Comparison of ENCODE assay signal across 8 cellular contexts in genomic region chr1:3610823-3611169, GRCh38. TPM values are rescaled to one million over a fixed set of nuclear protein-coding genes. Genes with fewer than 3 reads are reported as not detected.
DNase-seq lines count a peak whose midpoint lies in the region; ATAC-seq, FAIRE-seq and TF ChIP-seq lines count a peak whose summit lies in the region.

No MANE protein-coding gene starts in this region.

- TF ChIP-seq CTCF in tibial nerve (IDR thresholded peaks at IDR 0.05) = no peak

- H3K4me1 ChIP-seq in mesodermal cell (ENCODE audit: control insufficient read depth, insufficient read depth, low read length, poor library complexity, severe bottlenecking) (peaks cover 49% of the 10 kb centered on the region), tibial nerve (peaks cover 0 to 26% (median 16%) of the 10 kb centered on the region in 4 donors)

- H3K4me3 ChIP-seq in mesodermal cell (ENCODE audit: extremely low read depth, insufficient read depth, low read length, poor library complexity, severe bottlenecking) (peak overlapping the region; percentile 63), tibial nerve (peak overlapping the region; percentile 24 to 48 (median 35))

- no peaks in the 10 kb centered on the region for H3K9me3 Mint-ChIP-seq in activated naive CD4-positive, alpha-beta T cell treated with anti-CD3 and anti-CD28 coated beads, Interleukin-2, amount 10 ng/mL, durations not matched to agents 7 days and 5 days
- H3K9me3 Mint-ChIP-seq in central memory CD8-positive, alpha-beta T cell = no peaks in the 10 kb centered on the region

- no peak for DNase-seq in activated naive CD4-positive, alpha-beta T cell treated with anti-CD3 and anti-CD28 coated beads, Interleukin-2, amount 10 ng/mL, durations not matched to agents 7 days and 5 days
- no peak for DNase-seq in activated naive CD4-positive, alpha-beta T cell treated with Interleukin-2 at 50 U/mL for 16 hours
- DNase-seq in central memory CD8-positive, alpha-beta T cell (ENCODE audit: low spot score in 2 of 2) = no peak
- DNase-seq in tibial nerve (ENCODE audit: low spot score in 2 of 2) (no peak), RCC 7860 (ENCODE audit: low spot score) (no peak), substantia nigra (lab: John Stamatoyannopoulos, UW) (no peak)
- DNase-seq in activated effector memory CD4-positive, alpha-beta T cell treated with Interleukin-2 at 50 U/mL for 16 hours = no peak

- TF ChIP-seq POLR2A in tibial nerve (IDR thresholded peaks at IDR 0.05) = no peak

- ATAC-seq in central memory CD8-positive, alpha-beta T cell (replicated peaks; ENCODE audit: extremely low read depth, poor library complexity, severe bottlenecking) = no peak

- peaks cover 72% of the 10 kb centered on the region for H3K27me3 Mint-ChIP-seq in activated naive CD4-positive, alpha-beta T cell treated with anti-CD3 and anti-CD28 coated beads, Interleukin-2, amount 10 ng/mL, durations not matched to agents 7 days and 5 days
- H3K27me3 Mint-ChIP-seq in central memory CD8-positive, alpha-beta T cell = peaks cover 26% of the 10 kb centered on the region

- H3K27me3 ChIP-seq in tibial nerve = peaks cover 0 to 28% of the 10 kb centered on the region in 2 donors

- no peaks in the 10 kb centered on the region for H3K36me3 Mint-ChIP-seq in activated naive CD4-positive, alpha-beta T cell treated with anti-CD3 and anti-CD28 coated beads, Interleukin-2, amount 10 ng/mL, durations not matched to agents 7 days and 5 days
- peaks cover 2% of the 10 kb centered on the region for H3K36me3 Mint-ChIP-seq in central memory CD8-positive, alpha-beta T cell (ENCODE audit: insufficient read depth)

- TF ChIP-seq EP300 in tibial nerve (IDR thresholded peaks at IDR 0.05) = no peak

- 0% methylated on average over 8 to 18 of the region's 18 CpGs for WGBS in mesodermal cell (ENCODE audit: insufficient coverage in 2 of 2), 2 experiments
- 0% methylated on average over 7 to 8 of the region's 18 CpGs for WGBS in tibial nerve, 2 donors

- H3K27ac ChIP-seq in mesodermal cell (ENCODE audit: low read depth, low read length, severe bottlenecking) (peak overlapping the region; percentile 10), tibial nerve (no peak overlapping the region), substantia nigra (ENCODE audit: low read depth, low read length, poor library complexity, severe bottlenecking) (no peak overlapping the region)

- CTCF ChIA-PET in activated naive CD4-positive, alpha-beta T cell treated with anti-CD3 and anti-CD28 coated beads, Interleukin-2, amount 10 ng/mL, durations not matched to agents 7 days and 5 days (lab: Charles Lee) = interaction anchor here (1.6 kb wide), 1 partner anchor 8 kb away, joined by 5 read pairs; no protein-coding TSS in a partner anchor

- H3K27ac Mint-ChIP-seq in activated naive CD4-positive, alpha-beta T cell treated with anti-CD3 and anti-CD28 coated beads, Interleukin-2, amount 10 ng/mL, durations not matched to agents 7 days and 5 days = no peak overlapping the region
- no peak overlapping the region for H3K27ac Mint-ChIP-seq in central memory CD8-positive, alpha-beta T cell (ENCODE audit: low read depth)

- H3K36me3 ChIP-seq in mesodermal cell (ENCODE audit: control insufficient read depth, insufficient read depth, low read length) = no peaks in the 10 kb centered on the region
- no peaks in the 10 kb centered on the region for H3K36me3 ChIP-seq in tibial nerve

- H3K4me3 Mint-ChIP-seq in activated naive CD4-positive, alpha-beta T cell treated with anti-CD3 and anti-CD28 coated beads, Interleukin-2, amount 10 ng/mL, durations not matched to agents 7 days and 5 days = peak overlapping the region; percentile 31
- peak overlapping the region; percentile 78 for H3K4me3 Mint-ChIP-seq in central memory CD8-positive, alpha-beta T cell

- no peaks in the 10 kb centered on the region for H3K9me3 ChIP-seq in mesodermal cell (ENCODE audit: control insufficient read depth, low read length)
- H3K9me3 ChIP-seq in tibial nerve = no peaks in the 10 kb centered on the region

- H3K4me1 Mint-ChIP-seq in activated naive CD4-positive, alpha-beta T cell treated with anti-CD3 and anti-CD28 coated beads, Interleukin-2, amount 10 ng/mL, durations not matched to agents 7 days and 5 days = peaks cover 7% of the 10 kb centered on the region
- H3K4me1 Mint-ChIP-seq in central memory CD8-positive, alpha-beta T cell = peaks cover 8% of the 10 kb centered on the region

- no peak for FAIRE-seq in RCC 7860 (lab: Jason Lieb, UNC)

RNA-seq across cellular contexts. Expression of gene MEGF6, which starts 0.5 kb away (rescaled TPM):
- polyA plus RNA-seq in mesodermal cell (2013, experiment 1 of 2) = 17.0 TPM
- 16.3 TPM for polyA plus RNA-seq in mesodermal cell (2013, experiment 2 of 2)
- 10 to 100 TPM; 25.3 to 63.3 (median 42.8) TPM for total RNA-seq in tibial nerve

RNA-seq across cellular contexts. Expression of gene TPRG1L, which starts 14.0 kb away (rescaled TPM):
- 31.7 TPM for polyA plus RNA-seq in mesodermal cell (2013, experiment 1 of 2)
- 26.3 TPM for polyA plus RNA-seq in mesodermal cell (2013, experiment 2 of 2)
- 10 to 100 TPM; 26.7 to 39.8 (median 34.7) TPM for total RNA-seq in tibial nerve

RNA-seq across cellular contexts. Expression of gene WRAP73, which starts 39.1 kb away (rescaled TPM):
- polyA plus RNA-seq in mesodermal cell (2013, experiment 1 of 2) = 25.4 TPM
- 19.7 TPM for polyA plus RNA-seq in mesodermal cell (2013, experiment 2 of 2)
- total RNA-seq in tibial nerve = 10 to 100 TPM; 11.1 to 17.1 (median 12.9) TPM

RNA-seq across cellular contexts. Expression of gene TP73, which starts 41.5 kb away (rescaled TPM):
- not detected for polyA plus RNA-seq in mesodermal cell (2013, experiment 1 of 2)
- 0.10 TPM for polyA plus RNA-seq in mesodermal cell (2013, experiment 2 of 2)
- total RNA-seq in tibial nerve = under 1 TPM in 1 of 4 donors, not detected in 3; 0.30 TPM
